15 cellular contexts compared by ENCODE assay signal in the genomic region with DNA sequence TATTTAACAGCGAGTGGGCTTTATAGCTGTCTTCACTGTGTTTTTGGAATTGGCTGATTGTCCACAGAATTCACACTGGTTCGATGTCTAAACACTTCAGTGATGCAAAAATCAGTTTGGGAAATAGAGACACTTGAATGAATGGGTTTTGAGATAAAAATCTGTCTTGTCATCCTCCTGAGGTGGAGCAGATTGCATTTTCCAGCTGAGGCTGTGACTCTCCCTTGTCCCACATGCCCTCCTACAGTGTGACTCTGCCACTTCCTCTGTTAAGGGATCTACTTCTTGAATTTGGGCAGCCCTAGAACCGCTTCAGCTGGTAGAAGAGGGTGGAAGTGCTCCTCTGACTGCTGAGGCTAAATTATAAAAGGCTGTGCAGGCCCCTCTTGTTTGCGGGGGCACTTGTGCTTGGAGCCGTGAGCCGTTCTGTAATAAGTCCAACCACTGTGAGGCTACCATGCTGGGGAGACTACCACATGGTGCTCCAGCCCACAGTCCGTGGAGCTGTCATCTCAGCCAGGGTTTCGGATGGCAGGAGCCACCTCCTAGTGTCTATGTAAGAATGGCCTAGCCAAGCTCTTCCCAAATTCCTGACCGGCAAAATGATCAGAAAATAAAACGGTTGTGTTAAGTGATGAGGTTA.
DNase-seq lines count a peak whose midpoint lies in the region; ATAC-seq and TF ChIP-seq lines count a peak whose summit lies in the region.
"Had no signal": no experiment of that assay in that cellular context is flagged by ENCODE, and none has a peak within 500 bp of the region (broad histone marks: within the 10 kb centered on the region; RNA-seq: fewer than 3 reads in every experiment).

No MANE protein-coding gene starts in this region.

- no peak for TF ChIP-seq POLR2A in sigmoid colon (IDR thresholded peaks at IDR 0.05)

- intact Hi-C loops in lower lobe of right lung (cut with DNase I) (no loop called here), sigmoid colon (cut with DNase I) (no loop called here)

- H3K27ac ChIP-seq in C4-2B (peak overlapping the region; percentile 18; the same call in 1 of the 2 replicates), lower lobe of right lung (no peak overlapping the region), sigmoid colon (no peak overlapping the region)

- H3K27me3 ChIP-seq in lower lobe of right lung (ENCODE audit: low read depth) (no peaks in the 10 kb centered on the region), sigmoid colon (no peaks in the 10 kb centered on the region)

- WGBS in sigmoid colon, 2 donors = 87 to 96% methylated on average over 10 of the region's 10 CpGs

- H3K36me3 ChIP-seq in lower lobe of right lung (no peaks in the 10 kb centered on the region), sigmoid colon (no peaks in the 10 kb centered on the region)

- H3K4me1 ChIP-seq in lower lobe of right lung = no peaks in the 10 kb centered on the region
- H3K4me1 ChIP-seq in sigmoid colon = peaks cover 0 to 7% (median 0%) of the 10 kb centered on the region in 4 donors

- TF ChIP-seq CTCF in C4-2B (conservative IDR thresholded peaks at IDR 0.05) (no peak), lower lobe of right lung (IDR thresholded peaks at IDR 0.05) (no peak), sigmoid colon (IDR thresholded peaks at IDR 0.05) (no peak), GM13977 (IDR thresholded peaks at IDR 0.05; ENCODE audit: extremely low read depth, insufficient read depth, missing control alignments) (no peak)

- no peak for TF ChIP-seq EP300 in sigmoid colon (IDR thresholded peaks at IDR 0.05)

- ATAC-seq in lower lobe of right lung = peak; percentile 75 to 84

- DNase-seq in M059J (ENCODE audit: low read depth) (peak; percentile 59), UCSD-AML1 (lab: John Stamatoyannopoulos, UW; ENCODE audit: unreplicated experiment) (peak; percentile 21), lower lobe of right lung (no peak), midbrain (lab: John Stamatoyannopoulos, UW) (no peak), sigmoid colon (no peak), NCI-H345 (lab: John Stamatoyannopoulos, UW) (no peak), GM13977 (ENCODE audit: low spot score) (no peak)
- DNase-seq: activated CD8-positive, alpha-beta memory T cell treated with anti-CD3 and anti-CD28 coated beads for 24 hours; activated effector memory CD4-positive, alpha-beta T cell treated with anti-CD3 and anti-CD28 coated beads, Interleukin-2, amount 50 U/mL, for 16 hours; anterior cingulate cortex; dermis blood vessel endothelial cell; DMS 273 treated with DMSO at 0.1 percent for 48 hours; NCI-H1092; NCI-H446 treated with DMSO at 0.1 percent for 48 hours had no signal

- H3K4me3 ChIP-seq in lower lobe of right lung = no peak overlapping the region
- no peak overlapping the region for H3K4me3 ChIP-seq in sigmoid colon

- in situ Hi-C loops in GM13977 (cut with MboI; ENCODE audit: low pct_unique_long_range_greater_than_20kb, low sequenced_read_pairs, unreplicated experiment) = no loop called here

- H3K9me3 ChIP-seq in lower lobe of right lung = no peaks in the 10 kb centered on the region
- no peaks in the 10 kb centered on the region for H3K9me3 ChIP-seq in sigmoid colon

Comparison
In these comparisons a context has a peak if more than half of its experiments do, and no peak if none do; other contexts are left out.
1. DNase-seq: peak in M059J (single experiment) and UCSD-AML1 (single experiment); none in lower lobe of right lung (single experiment), midbrain (single experiment), sigmoid colon (single experiment), NCI-H345 (single experiment) and GM13977 (single experiment).